ENCODE assay signal across 25 cellular contexts in genomic region chr3:7241584-7242302, GRCh38.
"Had no signal": no experiment of that assay in that cellular context is flagged by ENCODE, and none has a peak within 500 bp of the region (broad histone marks: within the 10 kb centered on the region; RNA-seq: fewer than 3 reads in every experiment).

No MANE protein-coding gene starts in this region.

- FAIRE-seq: islet of Langerhans had no signal

- H3K36me3 ChIP-seq: ascending aorta, breast epithelium, gastrocnemius medialis, left ventricle myocardium inferior, neutrophil, suprapubic skin, tibial artery had no signal

- H3K27ac ChIP-seq: ascending aorta, breast epithelium, gastrocnemius medialis, left ventricle myocardium inferior, neutrophil, suprapubic skin, tibial artery had no signal

- ATAC-seq: gastrocnemius medialis had no signal

- H3K4me3 ChIP-seq: ascending aorta, breast epithelium, gastrocnemius medialis, left ventricle myocardium inferior, smooth muscle cell, suprapubic skin, tibial artery had no signal

- H3K9me3 ChIP-seq: ascending aorta, breast epithelium, gastrocnemius medialis, left ventricle myocardium inferior, neutrophil, suprapubic skin, tibial artery had no signal

- H3K4me1 ChIP-seq: ascending aorta, breast epithelium, gastrocnemius medialis, left ventricle myocardium inferior, suprapubic skin, tibial artery had no signal

- DNase-seq: activated CD4-positive, alpha-beta memory T cell treated with anti-CD3 and anti-CD28 coated beads for 36 hours; activated CD4-positive, alpha-beta T cell treated with anti-CD3 and anti-CD28 coated beads, Interleukin-2, amount 10 ng/mL, durations not matched to agents 24 days and 14 days; activated CD4-positive, CD25-positive, alpha-beta regulatory T cell treated with anti-CD3 and anti-CD28 coated beads, Interleukin-2, amount 50 U/mL, for 72 hours; activated CD8-positive, alpha-beta memory T cell treated with anti-CD3 and anti-CD28 coated beads, Interleukin-2, amount 50 U/mL, for 4 hours; activated gamma-delta T cell; activated naive CD4-positive, alpha-beta T cell treated with anti-CD3 and anti-CD28 coated beads, Interleukin-2, amount 10 ng/mL, durations not matched to agents 7 days and 5 days; activated naive CD8-positive, alpha-beta T cell treated with anti-CD3 and anti-CD28 coated beads, Interleukin-2, amount 10 ng/mL, durations not matched to agents 7 days and 5 days; activated T-cell treated with anti-CD3 and anti-CD28 coated beads, Interleukin-2, amount 50 U/mL, for 24 hours; central memory CD4-positive, alpha-beta T cell; dermis blood vessel endothelial cell; effector CD4-positive, alpha-beta T cell; erythroblast; gastrocnemius medialis; glutamatergic neuron; left ventricle myocardium inferior; naive B cell; nephron progenitor cell; stimulated activated naive CD4-positive, alpha-beta T cell; tibial artery had no signal

- H3K27me3 ChIP-seq: ascending aorta, breast epithelium, gastrocnemius medialis, neutrophil, suprapubic skin, tibial artery had no signal
